ENCODE assay signal across 21 cellular contexts in genomic region chr1:219575563-219575962, GRCh38. TPM values are rescaled to one million over a fixed set of nuclear protein-coding genes. Genes with fewer than 3 reads are reported as not detected.
DNase-seq lines count a peak whose midpoint lies in the region; FAIRE-seq and TF ChIP-seq lines count a peak whose summit lies in the region.
"Had no signal": no experiment of that assay in that cellular context is flagged by ENCODE, and none has a peak within 500 bp of the region (broad histone marks: within the 10 kb centered on the region; RNA-seq: fewer than 3 reads in every experiment).

No MANE protein-coding gene starts in this region.

- H3K27ac ChIP-seq in neural cell (ENCODE audit: low read length) (no peak overlapping the region), kidney (ENCODE audit: low read depth in 2 of 2, low read length in 2 of 2) (no peak overlapping the region), uterus (no peak overlapping the region), mesendoderm (ENCODE audit: low read depth, low read length) (no peak overlapping the region)
- H3K27ac ChIP-seq: BLaER1 treated with 17β-estradiol and CSF1 and Interleukin-3, amounts not matched to agents 10 nM and 100 nM had no signal

- H3K27me3 ChIP-seq in neural cell (ENCODE audit: insufficient read depth, low read depth, low read length) (no peaks in the 10 kb centered on the region), uterus (no peaks in the 10 kb centered on the region), mesendoderm (ENCODE audit: insufficient read depth, low read length, poor library complexity) (no peaks in the 10 kb centered on the region)
- H3K27me3 ChIP-seq: BLaER1 treated with 17β-estradiol and CSF1 and Interleukin-3, amounts not matched to agents 10 nM and 100 nM had no signal

- no peak overlapping the region for H2BK5ac ChIP-seq in mesendoderm (ENCODE audit: low read length)

- H3K23ac ChIP-seq in mesendoderm (ENCODE audit: low read length) = no peak overlapping the region

- TF ChIP-seq EP300 in neural cell (conservative IDR thresholded peaks at IDR 0.05; ENCODE audit: poor library complexity, severe bottlenecking) = no peak

- no peak overlapping the region for H2BK120ac ChIP-seq in mesendoderm (ENCODE audit: low read depth, low read length)

- no peak for FAIRE-seq in kidney (lab: Jason Lieb, UNC)
- FAIRE-seq: G401.6, H1, HTR-8/SVneo had no signal

- WGBS in mesendoderm (ENCODE audit: extremely low coverage, insufficient coverage, low lambda C conversion rate) = no CpG with 5 or more reads among the region's 1 CpG

- no peak overlapping the region for H3K18ac ChIP-seq in mesendoderm (ENCODE audit: low read length)

- no peaks in the 10 kb centered on the region for H4K20me1 ChIP-seq in neural cell (ENCODE audit: insufficient read depth)
- H4K20me1 ChIP-seq: BLaER1 treated with 17β-estradiol and CSF1 and Interleukin-3, amounts not matched to agents 10 nM and 100 nM had no signal

- DNase-seq in NCI-H345 (lab: John Stamatoyannopoulos, UW) (peak; percentile 32), NCI-H345 treated with DMSO at 0.1 percent for 48 hours (lab: John Stamatoyannopoulos, UW; ENCODE audit: unreplicated experiment) (no peak), NCI-H146 (lab: John Stamatoyannopoulos, UW) (peak; percentile 91), NCI-H748 (lab: John Stamatoyannopoulos, UW; ENCODE audit: unreplicated experiment) (peak; percentile 90), kidney (no peak), uterus (no peak), mesendoderm (no peak)
- DNase-seq: 8988T; CD4-positive, alpha-beta memory T cell; DMS153; KG1; NCI-H1092 treated with DMSO at 0.1 percent for 48 hours; NCI-H526; SIG-M5; SK-N-SH had no signal

- no peak overlapping the region for H3K4me2 ChIP-seq in neural cell (ENCODE audit: low read length)
- H3K4me2 ChIP-seq in mesendoderm (ENCODE audit: low read length) = no peak overlapping the region
- H3K4me2 ChIP-seq: BLaER1 treated with 17β-estradiol and CSF1 and Interleukin-3, amounts not matched to agents 10 nM and 100 nM; SK-N-SH had no signal

- H3K36me3 ChIP-seq in neural cell (ENCODE audit: insufficient read depth, low read length) (no peaks in the 10 kb centered on the region), kidney (ENCODE audit: control insufficient read depth in 1 of 2, insufficient read depth in 2 of 2, low read length in 2 of 2) (no peaks in the 10 kb centered on the region), uterus (no peaks in the 10 kb centered on the region), mesendoderm (ENCODE audit: control insufficient read depth, insufficient read depth, low read length) (no peaks in the 10 kb centered on the region)
- H3K36me3 ChIP-seq: BLaER1 treated with 17β-estradiol and CSF1 and Interleukin-3, amounts not matched to agents 10 nM and 100 nM had no signal

- TF ChIP-seq RAD21 in neural cell (conservative IDR thresholded peaks at IDR 0.05) = no peak

- no peak overlapping the region for H3K4ac ChIP-seq in mesendoderm (ENCODE audit: low read depth, low read length)

- no peaks in the 10 kb centered on the region for H3F3A ChIP-seq in neural cell (ENCODE audit: insufficient read depth, low read length, poor library complexity, severe bottlenecking)

- H4K8ac ChIP-seq in mesendoderm (ENCODE audit: low read depth, low read length) = no peak overlapping the region

- no peak overlapping the region for H2AK5ac ChIP-seq in mesendoderm (ENCODE audit: low read length)

- no peak for TF ChIP-seq POLR2A in uterus (IDR thresholded peaks at IDR 0.05)

- H3K79me2 ChIP-seq in neural cell (replicated peaks; ENCODE audit: insufficient read depth, low read length) (no peaks in the 10 kb centered on the region), mesendoderm (ENCODE audit: control insufficient read depth, insufficient read depth, low read length) (no peaks in the 10 kb centered on the region)

- H2BK15ac ChIP-seq in mesendoderm (replicated peaks; ENCODE audit: low read depth) = no peak overlapping the region

- H2AFZ ChIP-seq in neural cell (ENCODE audit: low read depth, low read length) = no peak overlapping the region

- no peak overlapping the region for H3K4me3 ChIP-seq in neural cell (ENCODE audit: low read length)
- H3K4me3 ChIP-seq in kidney (ENCODE audit: low read length in 2 of 2) = no peak overlapping the region
- H3K4me3 ChIP-seq in uterus = no peak overlapping the region
- no peak overlapping the region for H3K4me3 ChIP-seq in mesendoderm (ENCODE audit: low read length)
- H3K4me3 ChIP-seq: BLaER1 treated with 17β-estradiol and CSF1 and Interleukin-3, amounts not matched to agents 10 nM and 100 nM had no signal

- H3K9ac ChIP-seq in neural cell (ENCODE audit: low read length) (no peak overlapping the region), kidney (ENCODE audit: low read length in 2 of 2) (no peak overlapping the region), mesendoderm (ENCODE audit: low read length) (no peak overlapping the region)
- H3K9ac ChIP-seq: BLaER1 treated with 17β-estradiol and CSF1 and Interleukin-3, amounts not matched to agents 10 nM and 100 nM; SK-N-SH had no signal

- no peaks in the 10 kb centered on the region for H3K79me1 ChIP-seq in mesendoderm (ENCODE audit: low read length)

- intact Hi-C loops in kidney (cut with DNase I) (no loop called here), uterus (cut with DNase I; ENCODE audit: low total_unique reads) (no loop called here)

- no peak overlapping the region for H3K56ac ChIP-seq in mesendoderm (ENCODE audit: low read length)

- TF ChIP-seq CTCF in neural cell (IDR thresholded peaks at IDR 0.05; ENCODE audit: poor library complexity, severe bottlenecking) (no peak), kidney (IDR thresholded peaks at IDR 0.05; ENCODE audit: borderline replicate concordance, extremely low read depth, insufficient read depth) (no peak), uterus (IDR thresholded peaks at IDR 0.05) (no peak)

- H4K5ac ChIP-seq in mesendoderm (ENCODE audit: low read length) = no peak overlapping the region

- no peaks in the 10 kb centered on the region for H3K9me3 ChIP-seq in neural cell (ENCODE audit: low read length)
- no peaks in the 10 kb centered on the region for H3K9me3 ChIP-seq in kidney (ENCODE audit: control insufficient read depth in 1 of 2, low read length in 2 of 2)
- H3K9me3 ChIP-seq in uterus = no peaks in the 10 kb centered on the region
- H3K9me3 ChIP-seq: BLaER1 treated with 17β-estradiol and CSF1 and Interleukin-3, amounts not matched to agents 10 nM and 100 nM; SK-N-SH had no signal

- H3K4me1 ChIP-seq in kidney (ENCODE audit: control insufficient read depth in 1 of 2, insufficient read depth in 1 of 2, low read depth in 1 of 2, low read length in 2 of 2) (no peaks in the 10 kb centered on the region), uterus (no peaks in the 10 kb centered on the region), mesendoderm (ENCODE audit: control insufficient read depth, low read depth, low read length) (peaks cover 10% of the 10 kb centered on the region)

- no peaks in the 10 kb centered on the region for H3K9me2 ChIP-seq in neural cell (ENCODE audit: insufficient read depth, low read length)
- H3K9me2 ChIP-seq: SK-N-SH had no signal

TF ChIP-seq in neural cell, 6 proteins besides CTCF, POLR2A, EP300 and RAD21:
- TF ChIP-seq POLR2AphosphoS5 (IDR thresholded peaks at IDR 0.05) = peak; percentile 44
- TF ChIP-seq MXI1 (conservative IDR thresholded peaks at IDR 0.05; ENCODE audit: poor library complexity, severe bottlenecking) = no peak
- TF ChIP-seq TAF1 (IDR thresholded peaks at IDR 0.05; ENCODE audit: low read depth) = no peak
- peak; percentile 24 for TF ChIP-seq REST (IDR thresholded peaks at IDR 0.05; ENCODE audit: borderline replicate concordance)
- TF ChIP-seq EZH2 (IDR thresholded peaks at IDR 0.05; ENCODE audit: borderline replicate concordance, insufficient read depth, low read length, poor library complexity, severe bottlenecking) = no peak
- no peak for TF ChIP-seq SMC3 (conservative IDR thresholded peaks at IDR 0.05; ENCODE audit: poor library complexity)

RNA-seq across cellular contexts. Expression of gene ZC3H11B, which starts 37.3 kb away (rescaled TPM):
- polyA plus RNA-seq in neural cell (not detected in 2 replicates), kidney (ENCODE audit: insufficient read depth, low read depth, low replicate concordance) (not detected)
- polyA minus RNA-seq in neural cell = not detected in 2 replicates
- total RNA-seq in kidney (0.38 TPM), uterus (1 to 10 TPM in 1 of 4 donors, under 1 TPM in 1, not detected in 2; 0.48 to 1.3 TPM)
- polyA plus RNA-seq in mesendoderm (2013, experiment 1 of 2) = 0.06 TPM
- polyA plus RNA-seq in mesendoderm (2013, experiment 2 of 2) = 0.03 TPM
- total RNA-seq: CD4-positive, alpha-beta memory T cell; H1; T-helper 2 cell treated with Interferon-gamma antibody and Interleukin-4, amounts not matched to agents 100 ng/mL and 5 ng/mL, for 36 hours had no signal
- polyA plus RNA-seq: CD4-positive, alpha-beta memory T cell; SK-N-SH had no signal

Comparison
In these comparisons a context has a peak if more than half of its experiments do, and no peak if none do; other contexts are left out.
1. DNase-seq: peak in NCI-H345 (single experiment), NCI-H146 (single experiment) and NCI-H748 (single experiment); none in NCI-H345 treated with DMSO at 0.1 percent for 48 hours (single experiment), kidney (single experiment), uterus (0 of 2) and mesendoderm (single experiment).